8 cellular contexts compared by ENCODE assay signal in genomic region chr15:84631706-84632272, GRCh38. TPM values are rescaled to one million over a fixed set of nuclear protein-coding genes. Genes with fewer than 3 reads are reported as not detected.
DNase-seq lines count a peak whose midpoint lies in the region; ATAC-seq and TF ChIP-seq lines count a peak whose summit lies in the region.

No MANE protein-coding gene starts in this region.

- CTCF ChIA-PET in Calu3 (lab: Charles Lee), result interaction anchor here (0.9 to 1.5 kb wide), 5 partner anchors 15 to 61 kb away, joined by 3 to 4 read pairs (median 3); partner anchors contain the start of gene ZSCAN2

- intact Hi-C loops in Calu3 (cut with micrococcal nuclease; ENCODE audit: unreplicated experiment), result no loop called here
- intact Hi-C loops in dorsolateral prefrontal cortex (cut with DNase I), result loop anchor here (1.0 to 5.0 kb wide), 5 partner anchors 23 to 117 kb away; partner anchors contain the start of genes ZNF592 (in 2 of the 2), WDR73 (in 1 of the 2) and ZSCAN2 (in 1 of the 2)

- H3K9ac ChIP-seq in OCI-LY3 (ENCODE audit: low read length), result peak overlapping the region; percentile 78

- H3K9me3 ChIP-seq in OCI-LY3 (ENCODE audit: insufficient read depth, low read length) (no peaks in the 10 kb centered on the region), neuron (ENCODE audit: low read length) (no peaks in the 10 kb centered on the region)

- H3K36me3 ChIP-seq in OCI-LY3 (replicated peaks; ENCODE audit: low read depth, low read length) (peaks cover 11% of the 10 kb centered on the region), neuron (ENCODE audit: insufficient read depth, low read length) (peaks cover 8% of the 10 kb centered on the region)

- H3K79me2 ChIP-seq in OCI-LY3 (ENCODE audit: low read length), result peaks cover 10% of the 10 kb centered on the region

- H3K4me1 ChIP-seq in OCI-LY3 (ENCODE audit: low read length) (peaks cover 32% of the 10 kb centered on the region), neuron (ENCODE audit: insufficient read depth, low read length) (peaks cover 17% of the 10 kb centered on the region)

- H3K4me3 Mint-ChIP-seq in Calu3 (ENCODE audit: low read depth, unreplicated experiment), result peak overlapping the region; percentile 88

- H3K36me3 Mint-ChIP-seq in Calu3 (ENCODE audit: insufficient read depth, unreplicated experiment), result peaks cover 40% of the 10 kb centered on the region

- peaks cover 17% of the 10 kb centered on the region for H3K4me1 Mint-ChIP-seq in Calu3 (ENCODE audit: low read depth, unreplicated experiment)

- no peaks in the 10 kb centered on the region for H3K27me3 ChIP-seq in OCI-LY3 (ENCODE audit: low read depth, low read length)
- no peaks in the 10 kb centered on the region for H3K27me3 ChIP-seq in dorsolateral prefrontal cortex
- no peaks in the 10 kb centered on the region for H3K27me3 ChIP-seq in neuron (ENCODE audit: insufficient read depth, low read length)

- peak overlapping the region; percentile 81 for H2AFZ ChIP-seq in OCI-LY3 (ENCODE audit: low read depth, low read length)
- peak overlapping the region; percentile 63 for H2AFZ ChIP-seq in neuron (ENCODE audit: low read depth, low read length)

- 0 out of 2 replicates have a peak, but pooled peaks cover 6% of the 10 kb centered on the region for H4K20me1 ChIP-seq in OCI-LY3 (ENCODE audit: insufficient read depth, low read length)

- H3K27ac ChIP-seq in OCI-LY3 (ENCODE audit: low read length) (peak overlapping the region; percentile 50), dorsolateral prefrontal cortex (peak overlapping the region; percentile 11 to 99 (median 94))

- no peak for DNase-seq in Calu3
- DNase-seq in dorsolateral prefrontal cortex, result no peak
- no peak for DNase-seq in KG1 (lab: John Stamatoyannopoulos, UW)
- DNase-seq in activated gamma-delta T cell treated with Interleukin-2 at 50 U/mL for 16 hours, result no peak
- DNase-seq in effector CD8-positive, alpha-beta T cell (lab: John Stamatoyannopoulos, UW), result no peak

- H3K9me3 Mint-ChIP-seq in Calu3 (ENCODE audit: low read depth, unreplicated experiment), result no peaks in the 10 kb centered on the region

- no peak for ATAC-seq in HG03571 (IDR thresholded peaks at IDR 0.05; ENCODE audit: unreplicated experiment)

- no peak for TF ChIP-seq CTCF in Calu3 (IDR thresholded peaks at IDR 0.05; ENCODE audit: unreplicated experiment)
- no peak for TF ChIP-seq CTCF in OCI-LY3 (IDR thresholded peaks at IDR 0.05; ENCODE audit: low read depth, low read length)
- no peak for TF ChIP-seq CTCF in dorsolateral prefrontal cortex (IDR thresholded peaks at IDR 0.05 in 54 of 56, conservative IDR thresholded peaks at IDR 0.05 in 2 of 56; ENCODE audit: low read depth in 1 of 56, partially characterized antibody in 56 of 56)

- peak overlapping the region; percentile 91 for H3K27ac Mint-ChIP-seq in Calu3 (ENCODE audit: unreplicated experiment)

- peak overlapping the region; percentile 89 for H3K4me3 ChIP-seq in OCI-LY3 (ENCODE audit: low read length)
- peak overlapping the region; percentile 36 to 90 (median 78) for H3K4me3 ChIP-seq in dorsolateral prefrontal cortex
- H3K4me3 ChIP-seq in neuron (ENCODE audit: low read length), result peak overlapping the region; percentile 86

- TSS peak; percentile 55 for BruUV-seq in Calu3 (replicated peaks; lab: Mats Ljungman, UMichigan)

- H3K4me2 ChIP-seq in OCI-LY3 (ENCODE audit: low read length), result peak overlapping the region; percentile 76

- H3K27me3 Mint-ChIP-seq in Calu3 (ENCODE audit: unreplicated experiment), result no peaks in the 10 kb centered on the region

RNA-seq across cellular contexts. Expression of gene WDR73, which starts 22.3 kb away (rescaled TPM):
- total RNA-seq in Calu3 (2022) (53.1 and 53.3 TPM in 2 replicates), dorsolateral prefrontal cortex (10 to 100 TPM; 13.8 to 34.6 (median 19.4) TPM)

RNA-seq across cellular contexts. Expression of gene NMB, which starts 26.2 kb away (rescaled TPM):
- total RNA-seq in Calu3 (2022) (10.9 and 16.6 TPM in 2 replicates), dorsolateral prefrontal cortex (10 to 100 TPM in 7 of 120 experiments, 1 to 10 TPM in 112, under 1 TPM in 1; 0.71 to 14.1 (median 4.9) TPM)

RNA-seq across cellular contexts. Expression of gene ZSCAN2, which starts 31.0 kb away (rescaled TPM):
- total RNA-seq in Calu3 (2022), result 16.0 and 18.0 TPM in 2 replicates
- total RNA-seq in dorsolateral prefrontal cortex, result 10 to 100 TPM in 8 of 120 experiments, 1 to 10 TPM in 112; 3.6 to 14.0 (median 7.1) TPM
